13 cellular contexts compared by ENCODE assay signal in genomic region chr7:151923097-151923876, GRCh38. TPM values are rescaled to one million over a fixed set of nuclear protein-coding genes. Genes with fewer than 3 reads are reported as not detected.
A peak's percentile ranks its signal among the peaks of the same experiment; 100 is the strongest.
DNase-seq lines count a peak whose midpoint lies in the region; ATAC-seq, FAIRE-seq and TF ChIP-seq lines count a peak whose summit lies in the region.
"Had no signal": no experiment of that assay in that cellular context is flagged by ENCODE, and none has a peak within 500 bp of the region (broad histone marks: within the 10 kb centered on the region; RNA-seq: fewer than 3 reads in every experiment).

No MANE protein-coding gene starts in this region.

- no peaks in the 10 kb centered on the region for H3K27me3 ChIP-seq in HL-60 (ENCODE audit: insufficient read depth, poor library complexity, severe bottlenecking)
- H3K27me3 ChIP-seq: SJCRH30 had no signal

- FAIRE-seq in RCC 7860 (lab: Jason Lieb, UNC): no peak

- intact Hi-C loops in left cardiac atrium (cut with DNase I): no loop called here

- peak; percentile 55 to 56 for ATAC-seq in left cardiac atrium
- no peak for ATAC-seq in GM18868 (IDR thresholded peaks at IDR 0.05; ENCODE audit: unreplicated experiment)
- ATAC-seq in GM18873 (IDR thresholded peaks at IDR 0.05; ENCODE audit: low FRiP score, unreplicated experiment): no peak

- DNase-seq in HL-60 (ENCODE audit: low read depth in 1 of 2, low spot score in 1 of 2) (peak; percentile 85 to 92), left cardiac atrium (no peak), RCC 7860 (ENCODE audit: low spot score) (no peak)
- DNase-seq in stimulated activated CD4-positive, alpha-beta T cell treated with anti-CD3 and anti-CD28 coated beads, Interleukin-2, amount 100 ng/mL, for 24 hours: no peak
- DNase-seq: NCI-H1694, SJCRH30 had no signal

- H3K27ac ChIP-seq in HL-60 (replicated peaks) (peak overlapping the region; percentile 80), VCaP (peak overlapping the region; percentile 97), skin epidermis (peak overlapping the region in 11 of 21 experiments; percentile 15 to 75 (median 35))
- H3K27ac ChIP-seq: SJCRH30 had no signal

- TF ChIP-seq CTCF in HL-60 (IDR thresholded peaks at IDR 0.05; ENCODE audit: insufficient read depth, low read length): no peak
- TF ChIP-seq CTCF in VCaP (conservative IDR thresholded peaks at IDR 0.05): no peak

- H3K4me3 ChIP-seq in HL-60 (replicated peaks; ENCODE audit: insufficient read depth, low read length) (peak overlapping the region; percentile 12; the same call in 1 of the 2 replicates), skin epidermis (no peak overlapping the region)
- H3K4me3 ChIP-seq: SJCRH30 had no signal

RNA-seq across cellular contexts. Expression of gene GALNTL5, which starts 33.0 kb away (rescaled TPM):
- not detected for total RNA-seq in left cardiac atrium
- total RNA-seq: activated T-helper 2 cell treated with anti-CD3 and anti-CD28 coated beads, Interferon-gamma antibody, Interleukin-2, Interleukin-4, amounts not matched to agents 10 μg/mL and 5 μg/mL and 100 μg/mL, durations not matched to agents 14 hours and 24 hours and 36 hours; dermis microvascular lymphatic vessel endothelial cell; myocyte; SJCRH30 had no signal

RNA-seq across cellular contexts. Expression of gene PRKAG2, which starts 46.4 kb away (rescaled TPM):
- 100 to 1,000 TPM; 141 to 253 TPM for total RNA-seq in left cardiac atrium

Comparison
In these comparisons a context has a peak if more than half of its experiments do, and no peak if none do; other contexts are left out.
1. DNase-seq: peak in HL-60 (2 of 2); none in left cardiac atrium (single experiment), stimulated activated CD4-positive, alpha-beta T cell treated with anti-CD3 and anti-CD28 coated beads, Interleukin-2, amount 100 ng/mL, for 24 hours (0 of 2) and RCC 7860 (single experiment).
2. H3K27ac ChIP-seq: peak in every context shown above with its lines; median percentile 97 in VCaP; 80 in HL-60; 35 in skin epidermis.
3. ATAC-seq: peak in left cardiac atrium (2 of 2); none in GM18868 (single experiment) and GM18873 (single experiment).